In the genomic region with DNA sequence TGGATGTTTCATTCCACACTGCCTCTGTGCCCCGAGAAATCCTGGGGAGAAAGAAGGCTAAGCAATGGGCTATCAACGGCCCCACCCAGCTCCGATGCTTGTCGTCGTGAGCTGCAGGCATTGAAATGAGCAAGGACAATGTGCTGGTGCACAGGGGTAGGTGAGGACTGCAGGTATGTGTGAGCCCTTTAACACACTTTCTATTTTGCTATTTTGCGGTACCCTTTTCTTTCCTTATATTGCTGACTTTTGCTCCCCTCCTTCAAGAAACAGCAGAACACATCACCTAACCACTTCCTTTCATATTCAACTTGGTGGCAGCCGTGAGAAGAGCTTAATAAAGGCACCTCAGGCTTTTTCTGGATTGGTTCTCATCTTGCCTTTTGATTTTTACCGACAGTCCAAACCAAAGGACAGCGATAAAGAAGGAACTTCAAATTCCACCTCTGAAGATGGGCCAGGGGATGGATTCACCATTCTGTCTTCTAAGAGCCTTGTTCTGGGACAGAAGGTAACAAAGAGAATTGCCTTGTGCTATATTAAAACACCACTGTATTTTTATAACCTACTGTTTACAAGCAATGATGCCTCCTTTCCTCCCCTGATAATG, we compare ENCODE assay signal across 17 cellular contexts. TPM values are rescaled to one million over a fixed set of nuclear protein-coding genes. Genes with fewer than 3 reads are reported as not detected.
A peak's percentile ranks its signal among the peaks of the same experiment; 100 is the strongest.
DNase-seq lines count a peak whose midpoint lies in the region; ATAC-seq and TF ChIP-seq lines count a peak whose summit lies in the region.
"Had no signal": no experiment of that assay in that cellular context is flagged by ENCODE, and none has a peak within 500 bp of the region (broad histone marks: within the 10 kb centered on the region; RNA-seq: fewer than 3 reads in every experiment).

No MANE protein-coding gene starts in this region.

- H3K27me3 Mint-ChIP-seq in endothelial cell (ENCODE audit: unreplicated experiment) (peaks cover 2% of the 10 kb centered on the region), mesothelial cell of epicardium (ENCODE audit: low read depth) (no peaks in the 10 kb centered on the region)
- H3K27me3 Mint-ChIP-seq in stimulated activated naive CD8-positive, alpha-beta T cell treated with anti-CD3 and anti-CD28 coated beads, Interleukin-15, amount 100 ng/mL, for 72 hours: no peaks in the 10 kb centered on the region

- no peak overlapping the region for H3K27ac Mint-ChIP-seq in endothelial cell (ENCODE audit: unreplicated experiment)
- H3K27ac Mint-ChIP-seq in stimulated activated naive CD8-positive, alpha-beta T cell treated with anti-CD3 and anti-CD28 coated beads, Interleukin-15, amount 100 ng/mL, for 72 hours: peak overlapping the region; percentile 51 to 73
- H3K27ac Mint-ChIP-seq in mesothelial cell of epicardium: no peak overlapping the region
- H3K27ac Mint-ChIP-seq: H9, IgD-negative memory B cell, WTC11 had no signal

- peak; percentile 15 to 28 for DNase-seq in stimulated activated CD4-positive, alpha-beta T cell treated with anti-CD3 and anti-CD28 coated beads, Interleukin-2, amount 100 ng/mL, for 24 hours
- DNase-seq in stimulated activated CD4-positive, alpha-beta T cell treated with anti-CD3 and anti-CD28 coated beads, Interleukin-4, amount 100 ng/mL, for 4 hours: no peak
- peak; percentile 65 for DNase-seq in activated CD8-positive, alpha-beta memory T cell treated with anti-CD3 and anti-CD28 coated beads, Interleukin-2, amount 50 U/mL, for 48 hours
- DNase-seq in endothelial cell (ENCODE audit: low spot score) (no peak), mesothelial cell of epicardium (ENCODE audit: low spot score in 2 of 2, unreplicated experiment in 2 of 2) (no peak), NCI-H226 (no peak)
- DNase-seq in stimulated activated naive CD8-positive, alpha-beta T cell treated with anti-CD3 and anti-CD28 coated beads, Interleukin-15, amount 100 ng/mL, for 72 hours: peak; percentile 24 to 35
- DNase-seq: adrenal gland, foreskin fibroblast, H9, NCI-H1092, posterior cingulate gyrus, RPMI8226, testis had no signal

- TF ChIP-seq CTCF in endothelial cell (IDR thresholded peaks at IDR 0.05; ENCODE audit: unreplicated experiment) (no peak), mesothelial cell of epicardium (IDR thresholded peaks at IDR 0.05; ENCODE audit: unreplicated experiment) (no peak)

- no peaks in the 10 kb centered on the region for H3K9me3 Mint-ChIP-seq in endothelial cell (ENCODE audit: unreplicated experiment)
- no peaks in the 10 kb centered on the region for H3K9me3 Mint-ChIP-seq in stimulated activated naive CD8-positive, alpha-beta T cell treated with anti-CD3 and anti-CD28 coated beads, Interleukin-15, amount 100 ng/mL, for 72 hours
- H3K9me3 Mint-ChIP-seq in mesothelial cell of epicardium: no peaks in the 10 kb centered on the region
- H3K9me3 Mint-ChIP-seq: H9, IgD-negative memory B cell, WTC11 had no signal

- H3K4me3 Mint-ChIP-seq in endothelial cell (ENCODE audit: unreplicated experiment) (peak overlapping the region; percentile 62), mesothelial cell of epicardium (no peak overlapping the region)
- H3K4me3 Mint-ChIP-seq in stimulated activated naive CD8-positive, alpha-beta T cell treated with anti-CD3 and anti-CD28 coated beads, Interleukin-15, amount 100 ng/mL, for 72 hours: peak overlapping the region; percentile 81 to 95
- H3K4me3 Mint-ChIP-seq: H9, IgD-negative memory B cell, WTC11 had no signal

- peak; percentile 93 for ATAC-seq in stimulated activated naive CD8-positive, alpha-beta T cell treated with anti-CD3 and anti-CD28 coated beads, Interleukin-15, amount 100 ng/mL, for 72 hours
- no peak for ATAC-seq in HG03135 (IDR thresholded peaks at IDR 0.05; ENCODE audit: unreplicated experiment)
- ATAC-seq: WTC11 had no signal

- no peaks in the 10 kb centered on the region for H3K4me1 Mint-ChIP-seq in endothelial cell (ENCODE audit: unreplicated experiment)
- H3K4me1 Mint-ChIP-seq in stimulated activated naive CD8-positive, alpha-beta T cell treated with anti-CD3 and anti-CD28 coated beads, Interleukin-15, amount 100 ng/mL, for 72 hours: peaks cover 55% of the 10 kb centered on the region
- H3K4me1 Mint-ChIP-seq in mesothelial cell of epicardium: no peaks in the 10 kb centered on the region
- H3K4me1 Mint-ChIP-seq: IgD-negative memory B cell, WTC11 had no signal

- H3K36me3 Mint-ChIP-seq in endothelial cell (ENCODE audit: low read depth, unreplicated experiment): peaks cover 36% of the 10 kb centered on the region
- peaks cover 48% of the 10 kb centered on the region for H3K36me3 Mint-ChIP-seq in mesothelial cell of epicardium
- H3K36me3 Mint-ChIP-seq: IgD-negative memory B cell had no signal

RNA-seq across cellular contexts. Expression of gene AIFM2, which starts 39.2 kb away (rescaled TPM):
- total RNA-seq in endothelial cell (ENCODE audit: unreplicated experiment): 1.7 TPM
- total RNA-seq in mesothelial cell of epicardium: 9.5 to 10.4 TPM (median 9.9 TPM) in 3 replicates

RNA-seq across cellular contexts. Expression of gene MACROH2A2, which starts 40.8 kb away (rescaled TPM):
- 75.2 TPM for total RNA-seq in endothelial cell (ENCODE audit: unreplicated experiment)
- 122 to 128 TPM (median 125 TPM) in 3 replicates for total RNA-seq in mesothelial cell of epicardium

RNA-seq across cellular contexts. Expression of gene TYSND1, which starts 53.1 kb away (rescaled TPM):
- total RNA-seq in endothelial cell (ENCODE audit: unreplicated experiment): 6.7 TPM
- total RNA-seq in mesothelial cell of epicardium: 19.2 to 20.9 TPM (median 19.9 TPM) in 3 replicates

Comparison
In these comparisons a context has a peak if more than half of its experiments do, and no peak if none do; other contexts are left out.
1. DNase-seq: peak in stimulated activated CD4-positive, alpha-beta T cell treated with anti-CD3 and anti-CD28 coated beads, Interleukin-2, amount 100 ng/mL, for 24 hours (2 of 2), activated CD8-positive, alpha-beta memory T cell treated with anti-CD3 and anti-CD28 coated beads, Interleukin-2, amount 50 U/mL, for 48 hours (single experiment) and stimulated activated naive CD8-positive, alpha-beta T cell treated with anti-CD3 and anti-CD28 coated beads, Interleukin-15, amount 100 ng/mL, for 72 hours (2 of 2); none in stimulated activated CD4-positive, alpha-beta T cell treated with anti-CD3 and anti-CD28 coated beads, Interleukin-4, amount 100 ng/mL, for 4 hours (0 of 2), endothelial cell (single experiment), mesothelial cell of epicardium (0 of 2) and NCI-H226 (single experiment).
2. H3K27ac Mint-ChIP-seq: peak in stimulated activated naive CD8-positive, alpha-beta T cell treated with anti-CD3 and anti-CD28 coated beads, Interleukin-15, amount 100 ng/mL, for 72 hours (2 of 2); none in endothelial cell (single experiment) and mesothelial cell of epicardium (single experiment).